ENCODE assay signal across 1 cellular context in genomic region chr1:151198254-151199127, GRCh38.
TF ChIP-seq lines count a peak whose summit lies in the region.

TSS of gene PIP5K1A (plus strand) at chr1:151198552. CDS start at chr1:151198997, 445 bp downstream.

TF ChIP-seq in HEK293, 187 proteins besides CTCF, POLR2A, EP300 and RAD21 (continued from another document and continues in another):
- no peak for TF ChIP-seq ZNF18 (tag by site-specific recombination; IDR thresholded peaks at IDR 0.05)
- TF ChIP-seq HOXA7 (CRISPR knock-in tag; IDR thresholded peaks at IDR 0.05; ENCODE audit: borderline replicate concordance): no peak
- no peak for TF ChIP-seq OSR2 (tag by site-specific recombination; IDR thresholded peaks at IDR 0.05)
- peak; percentile 29; the same call in 1 of the 2 replicates for TF ChIP-seq ZNF513 (tag by site-specific recombination; IDR thresholded peaks at IDR 0.05)
- peak; percentile 84 for TF ChIP-seq SP2 (tag by site-specific recombination; IDR thresholded peaks at IDR 0.05)
- no peak for TF ChIP-seq ZNF510 (tag by site-specific recombination; IDR thresholded peaks at IDR 0.05; ENCODE audit: insufficient replicate concordance)
- TF ChIP-seq ZNF202 (tag by site-specific recombination; IDR thresholded peaks at IDR 0.05; ENCODE audit: borderline replicate concordance): no peak
- TF ChIP-seq TRIM28 (IDR thresholded peaks at IDR 0.05; ENCODE audit: borderline replicate concordance, low read length): peak; percentile 35; the same call in 1 of the 2 replicates
- no peak for TF ChIP-seq ZNF221 (tag by site-specific recombination; IDR thresholded peaks at IDR 0.05; ENCODE audit: borderline replicate concordance)
- TF ChIP-seq ZNF391 (tag by site-specific recombination; IDR thresholded peaks at IDR 0.05; ENCODE audit: borderline replicate concordance, low read depth): no peak
- no peak for TF ChIP-seq GLIS1 (tag by site-specific recombination; IDR thresholded peaks at IDR 0.05)
- TF ChIP-seq EGR2 (tag by site-specific recombination; IDR thresholded peaks at IDR 0.05; ENCODE audit: low read depth): no peak
- no peak for TF ChIP-seq ZNF560 (tag by site-specific recombination; IDR thresholded peaks at IDR 0.05; ENCODE audit: borderline replicate concordance)
- no peak for TF ChIP-seq ZNF404 (tag by site-specific recombination; IDR thresholded peaks at IDR 0.05)
- TF ChIP-seq ZNF266 (tag by site-specific recombination; IDR thresholded peaks at IDR 0.05; ENCODE audit: low read depth): no peak
- TF ChIP-seq SCRT1 (tag by site-specific recombination; IDR thresholded peaks at IDR 0.05; ENCODE audit: borderline replicate concordance): no peak
- no peak for TF ChIP-seq ZNF660 (tag by site-specific recombination; IDR thresholded peaks at IDR 0.05)
- TF ChIP-seq ZFP69B (tag by site-specific recombination; IDR thresholded peaks at IDR 0.05): peak; percentile 83
- TF ChIP-seq ZBTB17 (tag by site-specific recombination; IDR thresholded peaks at IDR 0.05): peak; percentile 88
- no peak for TF ChIP-seq ZNF10 (tag by site-specific recombination; IDR thresholded peaks at IDR 0.05)
- no peak for TF ChIP-seq ZFP37 (tag by site-specific recombination; IDR thresholded peaks at IDR 0.05)
- no peak for TF ChIP-seq KLF16 (tag by site-specific recombination; IDR thresholded peaks at IDR 0.05)
- TF ChIP-seq ZBTB21 (tag by site-specific recombination; IDR thresholded peaks at IDR 0.05): no peak
- no peak for TF ChIP-seq GFI1B (tag by site-specific recombination; IDR thresholded peaks at IDR 0.05)
- no peak for TF ChIP-seq ZNF302 (tag by site-specific recombination; IDR thresholded peaks at IDR 0.05; ENCODE audit: low read depth)
- no peak for TF ChIP-seq ZNF37A (tag by site-specific recombination; IDR thresholded peaks at IDR 0.05)
- TF ChIP-seq ZNF280C (tag by site-specific recombination; IDR thresholded peaks at IDR 0.05): no peak
- TF ChIP-seq ZBTB10 (tag by site-specific recombination; IDR thresholded peaks at IDR 0.05): no peak
- no peak; the same call in 1 of the 2 replicates for TF ChIP-seq ZIC2 (tag by site-specific recombination; IDR thresholded peaks at IDR 0.05)
- no peak for TF ChIP-seq ZNF121 (tag by site-specific recombination; IDR thresholded peaks at IDR 0.05)
- TF ChIP-seq ZNF274 (IDR thresholded peaks at IDR 0.05; ENCODE audit: low read length): no peak
- TF ChIP-seq ZNF274 (tag by site-specific recombination; IDR thresholded peaks at IDR 0.05; ENCODE audit: borderline replicate concordance): no peak
- no peak for TF ChIP-seq ZNF488 (tag by site-specific recombination; IDR thresholded peaks at IDR 0.05)
- no peak for TF ChIP-seq ZNF521 (tag by site-specific recombination; IDR thresholded peaks at IDR 0.05)
- no peak for TF ChIP-seq PRDM2 (tag by site-specific recombination; IDR thresholded peaks at IDR 0.05; ENCODE audit: borderline replicate concordance)
- no peak for TF ChIP-seq AEBP2 (tag by site-specific recombination; IDR thresholded peaks at IDR 0.05; ENCODE audit: borderline replicate concordance)
- peak; percentile 84; the same call in 1 of the 2 replicates for TF ChIP-seq TCF7L2 (IDR thresholded peaks at IDR 0.05; ENCODE audit: borderline replicate concordance, low read depth, low read length)
- no peak for TF ChIP-seq ZNF175 (tag by site-specific recombination; IDR thresholded peaks at IDR 0.05)
- no peak for TF ChIP-seq ZNF518A (tag by site-specific recombination; conservative IDR thresholded peaks at IDR 0.05; ENCODE audit: low read depth)
- no peak for TF ChIP-seq SETDB1 (IDR thresholded peaks at IDR 0.05; ENCODE audit: insufficient read length, low read length)
